Comparison of ENCODE assay signal across 8 cellular contexts in the genomic region with DNA sequence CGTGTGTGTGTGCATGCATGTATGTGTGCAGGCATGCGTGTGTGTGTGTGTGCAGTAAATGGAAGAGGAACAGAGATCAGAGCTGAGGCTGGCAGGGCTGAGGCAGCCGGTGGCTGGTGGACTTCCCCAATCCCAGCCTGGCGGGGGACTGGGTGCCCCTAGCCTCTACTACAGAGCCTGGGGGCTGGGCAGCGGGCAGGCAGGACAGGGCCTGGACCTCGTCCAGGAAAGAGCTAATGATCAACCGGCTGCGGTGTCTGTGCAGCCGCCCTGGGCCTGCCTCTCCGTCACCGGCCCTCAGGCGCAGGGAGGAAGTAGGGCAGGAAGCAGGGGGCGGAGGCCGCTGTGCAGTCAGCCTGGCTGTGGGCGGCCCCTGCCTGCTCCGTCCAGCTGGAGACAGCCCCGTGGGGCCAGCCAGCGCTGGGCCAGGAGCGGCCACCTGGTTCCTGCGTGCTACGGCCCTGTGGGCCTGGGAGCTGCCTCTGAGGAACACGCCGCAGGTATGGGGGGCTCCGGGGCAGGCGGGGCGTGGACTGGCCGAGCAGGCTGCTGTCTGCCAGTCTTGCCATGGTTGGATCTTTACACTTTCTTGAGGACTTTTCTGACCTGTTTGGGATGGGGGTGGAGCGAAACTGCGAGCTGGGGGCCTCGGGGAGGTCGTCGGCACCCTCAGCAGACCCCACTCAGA. TPM values are rescaled to one million over a fixed set of nuclear protein-coding genes. Genes with fewer than 3 reads are reported as not detected.
DNase-seq lines count a peak whose midpoint lies in the region; ATAC-seq and TF ChIP-seq lines count a peak whose summit lies in the region.

SH3TC1 (plus strand) TSS at position 385 of the 688 bp plus-strand sequence. CDS start 5,905 bp downstream, outside the sequence.

- H3K27me3 ChIP-seq in BJ (ENCODE audit: control insufficient read depth, insufficient read depth, low read length): peaks cover 7% of the 10 kb centered on the region
- H3K27me3 ChIP-seq in thymus (ENCODE audit: control insufficient read depth, insufficient read depth): no peaks in the 10 kb centered on the region

- H3K4me3 ChIP-seq in BJ (ENCODE audit: low read depth, low read length) (peak within 1 kb of the TSS; percentile 31), thymus (ENCODE audit: low read length) (peak within 1 kb of the TSS; percentile 82)

- H3K36me3 ChIP-seq in BJ (ENCODE audit: control insufficient read depth, insufficient read depth, low read length): no peaks in the 10 kb centered on the region
- H3K36me3 ChIP-seq in thymus (ENCODE audit: control insufficient read depth, insufficient read depth): peaks cover 9% of the 10 kb centered on the region

- 2% methylated on average over 32 of the region's 32 CpGs for WGBS in thymus

- peak; percentile 34 for DNase-seq in BJ (ENCODE audit: low read depth)
- peak; percentile 95 for DNase-seq in RPMI7951 (ENCODE audit: low read depth)
- DNase-seq in activated gamma-delta T cell treated with Interleukin-2 at 50 U/mL for 16 hours: peak; percentile 51
- peak; percentile 76 for DNase-seq in foreskin melanocyte
- peak; percentile 58 for DNase-seq in omental fat pad (ENCODE audit: low spot score)

- H3K9me3 ChIP-seq in thymus (ENCODE audit: control insufficient read depth): no peaks in the 10 kb centered on the region

- H3K27ac ChIP-seq in thymus (ENCODE audit: low read depth): peak within 1 kb of the TSS; percentile 92

- TF ChIP-seq CTCF in BJ (IDR thresholded peaks at IDR 0.05; ENCODE audit: insufficient read depth, low read depth, low read length) (no peak), omental fat pad (IDR thresholded peaks at IDR 0.05) (no peak)

- peaks cover 38% of the 10 kb centered on the region for H3K4me1 ChIP-seq in thymus (ENCODE audit: control insufficient read depth, insufficient read depth, low read length)

- peak; percentile 72 for TF ChIP-seq POLR2A in GM19099 (IDR thresholded peaks at IDR 0.05; ENCODE audit: extremely low read depth, insufficient read length, low read depth)

- POLR2A ChIA-PET in BJ (lab: Charles Lee): no interaction called here

- ATAC-seq in HG03342 (IDR thresholded peaks at IDR 0.05; ENCODE audit: unreplicated experiment) (peak; percentile 72), omental fat pad (ENCODE audit: low FRiP score) (peak; percentile 89)

- CTCF ChIA-PET in BJ (lab: Yijun Ruan, JAX): interaction anchor here (1.5 to 3.9 kb wide), 2 partner anchors 23 to 43 kb away, joined by 4 to 23 read pairs; no protein-coding TSS in a partner anchor

RNA-seq across cellular contexts. Expression of gene SH3TC1, which starts in this region (rescaled TPM):
- polyA plus RNA-seq in BJ (2011; rRNA removed): 0.67 and 1.2 TPM in 2 replicates
- polyA minus RNA-seq in BJ (2011; rRNA and poly(A)+ RNA removed): 2.0 and 4.3 TPM in 2 replicates
- total RNA-seq in RPMI7951 (2014; rRNA removed; shearing (Covaris generic)): 6.6 and 8.9 TPM in 2 replicates
- total RNA-seq in omental fat pad: 10 to 100 TPM; 23.0 to 70.3 (median 29.1) TPM
- polyA plus RNA-seq in thymus: 114 TPM

Comparison
In these comparisons a context has a peak if more than half of its experiments do, and no peak if none do; other contexts are left out.
1. Peak in every context shown above with its lines: DNase-seq, ATAC-seq, H3K4me3 ChIP-seq and H3K27ac ChIP-seq.
2. RNA of gene SH3TC1 (polyA plus RNA-seq): 114 TPM in thymus (single experiment); 0.67 to 1.2 TPM in BJ; every median in the first group is over 10 times any median in the second.
3. DNase-seq: peak in every context shown above with its lines; median percentile 95 in RPMI7951; 76 in foreskin melanocyte; 58 in omental fat pad; 51 in activated gamma-delta T cell treated with Interleukin-2 at 50 U/mL for 16 hours; 34 in BJ.